ENCODE assay signal across 20 cellular contexts in the genomic region with DNA sequence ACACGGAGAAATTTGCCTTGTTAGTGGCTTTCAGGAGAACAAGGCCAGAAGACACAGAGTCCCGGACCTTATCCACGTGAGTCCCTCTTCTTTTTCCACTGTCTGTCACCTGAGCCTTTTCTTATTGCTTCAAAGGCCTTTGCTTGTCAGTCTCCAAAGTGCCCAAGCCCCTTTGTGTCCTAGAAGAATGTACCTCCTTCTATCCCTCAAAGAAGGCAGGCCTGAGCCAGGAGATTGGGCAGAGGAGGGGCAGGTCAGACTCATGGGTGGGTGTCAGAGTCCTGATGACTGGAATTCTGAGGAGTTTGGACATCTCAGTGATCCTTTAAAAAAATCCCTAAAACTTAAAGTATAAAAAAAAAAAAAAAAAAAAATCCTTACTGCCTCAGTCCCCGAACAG.
"Had no signal": no experiment of that assay in that cellular context is flagged by ENCODE, and none has a peak within 500 bp of the region (broad histone marks: within the 10 kb centered on the region; RNA-seq: fewer than 3 reads in every experiment).

No MANE protein-coding gene starts in this region.

- H3K4me3 ChIP-seq: colonic mucosa, esophagus squamous epithelium, gastrocnemius medialis, heart right ventricle, left lung, lower lobe of right lung, mucosa of descending colon had no signal

- ATAC-seq: gastrocnemius medialis, heart right ventricle, left cardiac atrium, left lung, left ventricle myocardium superior, lower lobe of right lung, mucosa of descending colon had no signal

- H3K27ac Mint-ChIP-seq: dendritic cell treated with granulocyte-macrophage colony-stimulating factor and Interleukin-4, amounts not matched to agents 40 ng/mL and 50 ng/mL, for 4 days; mesothelial cell of epicardium had no signal

- H3K4me1 ChIP-seq: colonic mucosa, left lung, lower lobe of right lung had no signal

- H3K9me3 ChIP-seq: colonic mucosa, gastrocnemius medialis, left lung, lower lobe of right lung, mucosa of descending colon had no signal

- H3K36me3 Mint-ChIP-seq: mesothelial cell of epicardium had no signal

- DNase-seq: colonic mucosa; cortex of kidney; effector CD4-positive, alpha-beta T cell; effector memory CD4-positive, alpha-beta T cell; esophagus squamous epithelium; foreskin fibroblast; foreskin melanocyte; gastrocnemius medialis; glutamatergic neuron; head of caudate nucleus; heart right ventricle; hippocampal formation; left cardiac atrium; left lung; left ventricle myocardium superior; lower lobe of right lung; mesenchymal stem cell; mucosa of descending colon had no signal

- H3K27ac ChIP-seq: colonic mucosa, esophagus squamous epithelium, gastrocnemius medialis, heart right ventricle, left lung, lower lobe of right lung had no signal

- H3K36me3 ChIP-seq: colonic mucosa, esophagus squamous epithelium, gastrocnemius medialis, heart right ventricle, left lung, lower lobe of right lung had no signal

- H3K27me3 ChIP-seq: colonic mucosa, esophagus squamous epithelium, gastrocnemius medialis, heart right ventricle, left lung had no signal

- H3K4me3 Mint-ChIP-seq: dendritic cell treated with granulocyte-macrophage colony-stimulating factor and Interleukin-4, amounts not matched to agents 40 ng/mL and 50 ng/mL, for 4 days; mesothelial cell of epicardium had no signal

- H3K9me3 Mint-ChIP-seq: mesothelial cell of epicardium had no signal
